ENCODE assay signal across 9 cellular contexts in the genomic region with DNA sequence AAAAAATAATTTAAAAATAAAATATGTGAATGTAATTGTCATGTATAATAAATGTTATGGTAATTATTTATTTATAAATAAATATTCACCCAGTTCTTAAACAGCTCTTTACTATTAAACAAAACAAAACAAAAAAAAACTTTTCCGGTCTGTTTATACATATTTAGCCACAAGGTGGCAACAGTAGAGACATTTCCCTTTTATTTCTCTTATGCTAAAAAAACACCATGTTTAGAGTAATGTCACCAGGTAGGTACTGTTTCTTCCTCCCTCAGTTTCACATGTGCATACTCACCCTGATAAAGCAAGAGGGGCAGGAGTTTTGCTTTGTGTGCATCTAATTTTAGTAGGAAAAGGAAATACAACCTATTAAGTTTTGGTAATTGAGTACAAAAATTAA.
DNase-seq lines count a peak whose midpoint lies in the region; ATAC-seq and TF ChIP-seq lines count a peak whose summit lies in the region.
"Had no signal": no experiment of that assay in that cellular context is flagged by ENCODE, and none has a peak within 500 bp of the region (broad histone marks: within the 10 kb centered on the region; RNA-seq: fewer than 3 reads in every experiment).

No MANE protein-coding gene starts in this region.

- peak; percentile 23 for TF ChIP-seq CTCF in Calu3 (IDR thresholded peaks at IDR 0.05; ENCODE audit: unreplicated experiment)
- TF ChIP-seq CTCF in hepatocyte (IDR thresholded peaks at IDR 0.05; ENCODE audit: poor library complexity), result peak; percentile 69

- H3K4me3 ChIP-seq in hepatocyte, result no peak overlapping the region

- H3K9me3 Mint-ChIP-seq in Calu3 (ENCODE audit: low read depth, unreplicated experiment), result no peaks in the 10 kb centered on the region

- WGBS in hepatocyte (ENCODE audit: low lambda C conversion rate, missing lambda C conversion rate), result 39% methylated on average over 1 of the region's 1 CpG

- CTCF ChIA-PET in Calu3 (lab: Charles Lee), result interaction anchor here (0.6 to 1.5 kb wide), 3 partner anchors 78 to 748 kb away, joined by 3 to 4 read pairs (median 4); no protein-coding TSS in a partner anchor

- DNase-seq in Calu3 (no peak), RKO (ENCODE audit: low spot score) (peak; percentile 34), hepatocyte (ENCODE audit: low spot score) (peak; percentile 10), cortex of kidney (lab: John Stamatoyannopoulos, UW) (no peak), cerebellar nuclear complex (lab: John Stamatoyannopoulos, UW) (no peak)
- no peak for DNase-seq in activated CD4-positive, alpha-beta T cell treated with anti-CD3 and anti-CD28 coated beads for 48 hours
- DNase-seq: T-helper 1 cell had no signal

- H3K4me1 Mint-ChIP-seq in Calu3 (ENCODE audit: low read depth, unreplicated experiment), result no peaks in the 10 kb centered on the region

- no peaks in the 10 kb centered on the region for H3K27me3 ChIP-seq in hepatocyte

- no peaks in the 10 kb centered on the region for H3K79me2 ChIP-seq in hepatocyte

- ATAC-seq in GM21786 (IDR thresholded peaks at IDR 0.05; ENCODE audit: unreplicated experiment) (peak; percentile 49), HG02970 (IDR thresholded peaks at IDR 0.05; ENCODE audit: low FRiP score, unreplicated experiment) (no peak)

- no peak overlapping the region for H3K4me3 Mint-ChIP-seq in Calu3 (ENCODE audit: low read depth, unreplicated experiment)

- no peak overlapping the region for H3K27ac ChIP-seq in hepatocyte

- no peaks in the 10 kb centered on the region for H3K4me1 ChIP-seq in hepatocyte (ENCODE audit: insufficient read depth)

- H3K27me3 Mint-ChIP-seq in Calu3 (ENCODE audit: unreplicated experiment), result no peaks in the 10 kb centered on the region

- intact Hi-C loops in Calu3 (cut with micrococcal nuclease; ENCODE audit: unreplicated experiment), result loop anchor here (1.0 to 10.0 kb wide), 3 partner anchors 194 to 774 kb away; no protein-coding TSS in a partner anchor

- no peaks in the 10 kb centered on the region for H3K36me3 ChIP-seq in hepatocyte (replicated peaks; ENCODE audit: insufficient read depth, low read depth)

- H3K36me3 Mint-ChIP-seq in Calu3 (ENCODE audit: insufficient read depth, unreplicated experiment), result no peaks in the 10 kb centered on the region

- H3K9me3 ChIP-seq in hepatocyte (ENCODE audit: low read depth), result no peaks in the 10 kb centered on the region

- no peak overlapping the region for H3K27ac Mint-ChIP-seq in Calu3 (ENCODE audit: unreplicated experiment)

- H3K9me2 ChIP-seq in hepatocyte (replicated peaks; ENCODE audit: insufficient read depth), result no peaks in the 10 kb centered on the region

- H2AFZ ChIP-seq in hepatocyte, result no peak overlapping the region

- no peak overlapping the region for H3K4me2 ChIP-seq in hepatocyte

- no peaks in the 10 kb centered on the region for H4K20me1 ChIP-seq in hepatocyte (ENCODE audit: insufficient read depth, poor library complexity, severe bottlenecking)

- BruUV-seq in Calu3 (replicated peaks; lab: Mats Ljungman, UMichigan), result no TSS peak

Comparison
In these comparisons a context has a peak if more than half of its experiments do, and no peak if none do; other contexts are left out.
1. DNase-seq: peak in RKO (single experiment) and hepatocyte (single experiment); none in Calu3 (single experiment), cortex of kidney (single experiment), cerebellar nuclear complex (0 of 2) and activated CD4-positive, alpha-beta T cell treated with anti-CD3 and anti-CD28 coated beads for 48 hours (single experiment).